20 cellular contexts compared by ENCODE assay signal in genomic region chr16:23485841-23486240, GRCh38. TPM values are rescaled to one million over a fixed set of nuclear protein-coding genes. Genes with fewer than 3 reads are reported as not detected.
A peak's percentile ranks its signal among the peaks of the same experiment; 100 is the strongest.
DNase-seq lines count a peak whose midpoint lies in the region; ATAC-seq and TF ChIP-seq lines count a peak whose summit lies in the region.
"Had no signal": no experiment of that assay in that cellular context is flagged by ENCODE, and none has a peak within 500 bp of the region (broad histone marks: within the 10 kb centered on the region; RNA-seq: fewer than 3 reads in every experiment).

No MANE protein-coding gene starts in this region.

- no peaks in the 10 kb centered on the region for H3K9me3 Mint-ChIP-seq in activated T-cell treated with anti-CD3 and anti-CD28 coated beads, Interleukin-2, amount 50 U/mL, for 72 hours
- no peaks in the 10 kb centered on the region for H3K9me3 Mint-ChIP-seq in central memory CD8-positive, alpha-beta T cell
- H3K9me3 Mint-ChIP-seq: CD14-positive monocyte; CD4-positive, alpha-beta T cell; HFFc6 had no signal

- DNase-seq in activated T-cell treated with anti-CD3 and anti-CD28 coated beads, Interleukin-2, amount 50 U/mL, for 72 hours: no peak
- DNase-seq in activated T-cell treated with anti-CD3 and anti-CD28 coated beads, Interleukin-2, amount 50 U/mL, for 1 hour: no peak
- no peak for DNase-seq in central memory CD8-positive, alpha-beta T cell (ENCODE audit: low spot score in 2 of 2)
- peak; percentile 50 for DNase-seq in posterior vena cava (ENCODE audit: low spot score)
- no peak for DNase-seq in prostate gland (ENCODE audit: low spot score)
- DNase-seq in HuH-7.5 (ENCODE audit: low spot score): no peak
- no peak for DNase-seq in stimulated activated CD4-positive, alpha-beta T cell treated with anti-CD3 and anti-CD28 coated beads, Interleukin-4, amount 100 ng/mL, for 4 hours
- DNase-seq: Calu3; CD4-positive, alpha-beta T cell; COR-L47; DMS53; GF-D8; GOT3; HFFc6 had no signal

- H3K9me3 ChIP-seq in prostate gland: no peaks in the 10 kb centered on the region
- H3K9me3 ChIP-seq: BLaER1, HAP-1 had no signal

- H3K27ac Mint-ChIP-seq in activated T-cell treated with anti-CD3 and anti-CD28 coated beads, Interleukin-2, amount 50 U/mL, for 72 hours: peak overlapping the region; percentile 39
- H3K27ac Mint-ChIP-seq in central memory CD8-positive, alpha-beta T cell (ENCODE audit: low read depth): peak overlapping the region; percentile 32
- H3K27ac Mint-ChIP-seq: CD4-positive, alpha-beta T cell; HFFc6 had no signal

- H3K27me3 Mint-ChIP-seq in activated T-cell treated with anti-CD3 and anti-CD28 coated beads, Interleukin-2, amount 50 U/mL, for 72 hours (ENCODE audit: low read depth): no peaks in the 10 kb centered on the region
- H3K27me3 Mint-ChIP-seq in central memory CD8-positive, alpha-beta T cell: no peaks in the 10 kb centered on the region
- H3K27me3 Mint-ChIP-seq: B cell; CD4-positive, alpha-beta T cell had no signal

- H3K4me3 Mint-ChIP-seq in activated T-cell treated with anti-CD3 and anti-CD28 coated beads, Interleukin-2, amount 50 U/mL, for 72 hours: no peak overlapping the region
- no peak overlapping the region for H3K4me3 Mint-ChIP-seq in central memory CD8-positive, alpha-beta T cell
- H3K4me3 Mint-ChIP-seq: B cell; CD14-positive monocyte; CD4-positive, alpha-beta T cell; HFFc6 had no signal

- H3K4me3 ChIP-seq in prostate gland: no peak overlapping the region
- H3K4me3 ChIP-seq: BLaER1, HAP-1 had no signal

- no peak for TF ChIP-seq POLR2A in prostate gland (IDR thresholded peaks at IDR 0.05)

- no peak for ATAC-seq in activated T-cell treated with anti-CD3 and anti-CD28 coated beads, Interleukin-2, amount 50 U/mL, for 72 hours (replicated peaks in 1 of 2)
- no peak for ATAC-seq in central memory CD8-positive, alpha-beta T cell (replicated peaks; ENCODE audit: extremely low read depth, poor library complexity, severe bottlenecking)

- peaks cover 4 to 20% of the 10 kb centered on the region in 2 donors for H3K36me3 Mint-ChIP-seq in activated T-cell treated with anti-CD3 and anti-CD28 coated beads, Interleukin-2, amount 50 U/mL, for 72 hours (ENCODE audit: insufficient read depth in 2 of 2)
- H3K36me3 Mint-ChIP-seq in central memory CD8-positive, alpha-beta T cell (ENCODE audit: insufficient read depth): peaks cover 80% of the 10 kb centered on the region

- H3K36me3 ChIP-seq in prostate gland: peaks cover 24 to 54% of the 10 kb centered on the region in 2 donors

- 91% methylated on average over 8 of the region's 8 CpGs for WGBS in prostate gland

- H3K27ac ChIP-seq in C4-2B: peak overlapping the region; percentile 51
- no peak overlapping the region for H3K27ac ChIP-seq in prostate gland
- H3K27ac ChIP-seq: 22Rv1, BLaER1 had no signal

- H3K4me1 ChIP-seq in prostate gland (replicated peaks): no peaks in the 10 kb centered on the region
- H3K4me1 ChIP-seq: HAP-1 had no signal

- no peaks in the 10 kb centered on the region for H3K4me1 Mint-ChIP-seq in activated T-cell treated with anti-CD3 and anti-CD28 coated beads, Interleukin-2, amount 50 U/mL, for 72 hours (ENCODE audit: low read depth)
- H3K4me1 Mint-ChIP-seq in central memory CD8-positive, alpha-beta T cell: peaks cover 34% of the 10 kb centered on the region
- H3K4me1 Mint-ChIP-seq: CD14-positive monocyte had no signal

- no peaks in the 10 kb centered on the region for H3K27me3 ChIP-seq in prostate gland (replicated peaks; ENCODE audit: insufficient read depth)
- H3K27me3 ChIP-seq: BLaER1 had no signal

- TF ChIP-seq CTCF in C4-2B (conservative IDR thresholded peaks at IDR 0.05) (no peak), prostate gland (IDR thresholded peaks at IDR 0.05) (no peak)

- intact Hi-C loops in posterior vena cava (cut with DNase I) (no loop called here), prostate gland (cut with DNase I) (no loop called here)

RNA-seq across cellular contexts. Expression of gene GGA2, which starts 24.5 kb away (rescaled TPM):
- total RNA-seq in activated T-cell treated with anti-CD3 and anti-CD28 coated beads, Interleukin-2, amount 50 U/mL, for 72 hours: 10 to 100 TPM; 85.5 to 86.6 TPM
- total RNA-seq in posterior vena cava: 10 to 100 TPM; 42.0 to 59.7 TPM
- 100 to 1,000 TPM in 1 of 2 donors, 10 to 100 TPM in 1; 75.7 to 105 TPM for total RNA-seq in prostate gland

RNA-seq across cellular contexts. Expression of gene COG7, which starts 32.9 kb away (rescaled TPM):
- 10 to 100 TPM; 23.6 to 24.3 TPM for total RNA-seq in activated T-cell treated with anti-CD3 and anti-CD28 coated beads, Interleukin-2, amount 50 U/mL, for 72 hours
- 10 to 100 TPM; 13.5 to 17.4 TPM for total RNA-seq in posterior vena cava
- total RNA-seq in prostate gland: 10 to 100 TPM; 34.0 to 35.3 TPM
